Comparison of ENCODE assay signal across 31 cellular contexts in the genomic region with DNA sequence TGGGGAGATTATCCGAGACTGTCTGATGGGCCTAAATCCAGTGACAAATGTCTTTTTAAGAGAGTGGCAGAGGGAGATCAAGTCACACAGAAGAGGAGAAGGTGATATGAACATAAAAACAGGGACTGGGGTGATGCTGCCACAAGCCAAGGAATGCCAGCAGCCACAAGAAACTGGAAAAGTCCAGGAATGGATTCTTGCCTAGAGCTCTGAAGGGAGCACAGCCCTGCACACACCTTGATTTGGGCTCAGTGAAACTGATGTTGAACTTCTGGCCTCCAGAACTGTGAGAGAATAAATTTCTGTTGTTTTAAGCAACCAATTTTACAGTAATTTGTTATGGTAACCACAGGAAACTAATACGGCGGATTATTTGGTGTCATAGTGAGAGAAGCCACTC. TPM values are rescaled to one million over a fixed set of nuclear protein-coding genes. Genes with fewer than 3 reads are reported as not detected.
"Had no signal": no experiment of that assay in that cellular context is flagged by ENCODE, and none has a peak within 500 bp of the region (broad histone marks: within the 10 kb centered on the region; RNA-seq: fewer than 3 reads in every experiment).

No MANE protein-coding gene starts in this region.

- H3K27me3 ChIP-seq: ascending aorta, breast epithelium, cardiac muscle cell, colonic mucosa had no signal

- H3K4me1 ChIP-seq: ascending aorta, breast epithelium, colonic mucosa had no signal

- H3K27me3 Mint-ChIP-seq: activated CD4-positive, alpha-beta T cell treated with anti-CD3 and anti-CD28 coated beads, Interleukin-2, amount 10 ng/mL, durations not matched to agents 7 days and 5 days; activated CD8-positive, alpha-beta memory T cell treated with anti-CD3 and anti-CD28 coated beads, Interleukin-2, amount 10 ng/mL, durations not matched to agents 7 days and 5 days; activated naive CD8-positive, alpha-beta T cell treated with anti-CD3 and anti-CD28 coated beads for 36 hours had no signal

- DNase-seq: activated CD4-positive, alpha-beta memory T cell treated with anti-CD3 and anti-CD28 coated beads, Interleukin-2, amount 10 ng/mL, durations not matched to agents 7 days and 5 days; activated CD4-positive, alpha-beta T cell treated with anti-CD3 and anti-CD28 coated beads for 1 hour; activated CD4-positive, alpha-beta T cell treated with anti-CD3 and anti-CD28 coated beads for 4 hours; activated CD4-positive, alpha-beta T cell treated with anti-CD3 and anti-CD28 coated beads, Interleukin-2, amount 10 ng/mL, durations not matched to agents 7 days and 5 days; activated CD4-positive, alpha-beta T cell treated with anti-CD3 and anti-CD28 coated beads, Interleukin-2, amount 50 U/mL, for 4 hours; activated CD8-positive, alpha-beta memory T cell treated with anti-CD3 and anti-CD28 coated beads, Interleukin-2, amount 10 ng/mL, durations not matched to agents 7 days and 5 days; activated CD8-positive, alpha-beta memory T cell treated with anti-CD3 and anti-CD28 coated beads, Interleukin-2, amount 50 U/mL, for 4 hours; activated effector memory CD4-positive, alpha-beta T cell treated with anti-CD3 and anti-CD28 coated beads, Interleukin-2, amount 50 U/mL, for 16 hours; activated naive CD4-positive, alpha-beta T cell treated with anti-CD3 and anti-CD28 coated beads, Interleukin-2, amount 50 U/mL, for 16 hours; activated naive CD8-positive, alpha-beta T cell treated with anti-CD3 and anti-CD28 coated beads for 36 hours; activated T-cell treated with anti-CD3 and anti-CD28 coated beads, Interleukin-2, amount 50 U/mL, for 1 hour; activated T-cell treated with anti-CD3 and anti-CD28 coated beads, Interleukin-2, amount 50 U/mL, for 48 hours; central memory CD4-positive, alpha-beta T cell; cerebellar nuclear complex; colonic mucosa; effector CD8-positive, alpha-beta T cell; foreskin fibroblast; head of caudate nucleus; T-helper 1 cell; T-helper 17 cell had no signal

- H3K9me3 ChIP-seq: ascending aorta, breast epithelium, colonic mucosa had no signal

- H3K36me3 ChIP-seq: breast epithelium, cardiac muscle cell, colonic mucosa had no signal

- H3K27ac Mint-ChIP-seq: activated CD4-positive, alpha-beta memory T cell treated with anti-CD3 and anti-CD28 coated beads, Interleukin-2, amount 10 ng/mL, durations not matched to agents 7 days and 5 days; activated CD4-positive, alpha-beta T cell treated with anti-CD3 and anti-CD28 coated beads, Interleukin-2, amount 10 ng/mL, durations not matched to agents 7 days and 5 days; activated CD8-positive, alpha-beta memory T cell treated with anti-CD3 and anti-CD28 coated beads, Interleukin-2, amount 10 ng/mL, durations not matched to agents 7 days and 5 days; activated naive CD8-positive, alpha-beta T cell treated with anti-CD3 and anti-CD28 coated beads for 36 hours; activated T-helper 1 cell treated with anti-CD3 and anti-CD28 coated beads, Interleukin-12 subunit alpha, Interleukin-12 subunit beta, Interleukin-2, Interleukin-4 antibody, amounts not matched to agents 30 ng/mL and 10 ng/mL and 1 ng/mL, durations not matched to agents 14 hours and 24 hours and 36 hours; activated T-helper 2 cell treated with anti-CD3 and anti-CD28 coated beads, Interferon-gamma antibody, Interleukin-2, Interleukin-4, amounts not matched to agents 10 μg/mL and 5 μg/mL and 100 μg/mL, durations not matched to agents 14 hours and 24 hours and 36 hours; brain; T-helper 17 cell; T-helper 2 cell treated with Interferon-gamma antibody and Interleukin-4, amounts not matched to agents 5 μg/mL and 100 μg/mL, for 36 hours; WTC11 had no signal

- ATAC-seq: activated CD8-positive, alpha-beta memory T cell treated with anti-CD3 and anti-CD28 coated beads, Interleukin-2, amount 10 ng/mL, durations not matched to agents 7 days and 5 days; esophagus mucosa; T-helper 17 cell; WTC11 had no signal

- H3K27ac ChIP-seq: ascending aorta, breast epithelium, cardiac muscle cell, colonic mucosa, VCaP had no signal

- H3K4me3 Mint-ChIP-seq: activated CD4-positive, alpha-beta memory T cell treated with anti-CD3 and anti-CD28 coated beads, Interleukin-2, amount 10 ng/mL, durations not matched to agents 7 days and 5 days; activated CD4-positive, alpha-beta T cell treated with anti-CD3 and anti-CD28 coated beads, Interleukin-2, amount 10 ng/mL, durations not matched to agents 7 days and 5 days; activated CD8-positive, alpha-beta memory T cell treated with anti-CD3 and anti-CD28 coated beads, Interleukin-2, amount 10 ng/mL, durations not matched to agents 7 days and 5 days; activated naive CD8-positive, alpha-beta T cell treated with anti-CD3 and anti-CD28 coated beads for 36 hours; activated T-helper 1 cell treated with anti-CD3 and anti-CD28 coated beads, Interleukin-12 subunit alpha, Interleukin-12 subunit beta, Interleukin-2, Interleukin-4 antibody, amounts not matched to agents 30 ng/mL and 10 ng/mL and 1 ng/mL, durations not matched to agents 14 hours and 24 hours and 36 hours; brain; T-helper 17 cell; T-helper 2 cell treated with Interferon-gamma antibody and Interleukin-4, amounts not matched to agents 5 μg/mL and 100 μg/mL, for 36 hours; WTC11 had no signal

- H3K9me3 Mint-ChIP-seq: activated CD4-positive, alpha-beta memory T cell treated with anti-CD3 and anti-CD28 coated beads, Interleukin-2, amount 10 ng/mL, durations not matched to agents 7 days and 5 days; T-helper 2 cell treated with Interferon-gamma antibody and Interleukin-4, amounts not matched to agents 5 μg/mL and 100 μg/mL, for 36 hours had no signal

- H3K36me3 Mint-ChIP-seq: activated naive CD8-positive, alpha-beta T cell treated with anti-CD3 and anti-CD28 coated beads for 36 hours; brain had no signal

- H3K4me3 ChIP-seq: ascending aorta, breast epithelium, cardiac muscle cell, colonic mucosa had no signal

RNA-seq across cellular contexts. Expression of a gene that starts 59.1 kb away (rescaled TPM):
- total RNA-seq: dermis microvascular lymphatic vessel endothelial cell had no signal
